16 cellular contexts compared by ENCODE assay signal in the genomic region with DNA sequence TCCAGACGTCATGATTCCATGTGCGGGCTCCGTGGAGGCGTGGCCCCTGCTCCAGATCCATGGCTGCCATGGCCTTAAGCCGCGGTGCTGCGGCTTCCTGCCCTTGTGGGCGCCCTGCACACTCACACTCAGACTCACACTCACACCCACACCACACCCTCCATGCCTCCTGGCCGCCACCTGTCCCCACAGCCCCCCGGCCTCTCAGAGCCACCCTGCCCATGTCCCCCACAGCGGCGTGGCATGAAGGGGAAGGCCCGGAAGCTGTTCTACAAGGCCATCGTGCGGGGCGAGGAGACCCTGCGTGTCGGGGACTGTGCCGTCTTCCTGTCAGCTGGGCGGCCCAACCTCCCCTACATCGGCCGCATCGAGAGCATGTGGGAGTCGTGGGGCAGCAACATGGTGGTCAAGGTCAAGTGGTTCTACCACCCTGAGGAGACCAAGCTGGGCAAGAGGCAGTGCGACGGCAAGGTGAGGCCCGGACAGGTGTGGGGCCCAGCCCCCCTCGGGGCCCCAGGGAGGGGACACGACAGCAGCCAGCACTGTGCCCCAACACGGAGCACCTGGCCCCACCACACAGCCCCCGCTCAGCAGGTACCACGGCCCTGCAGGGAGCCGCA. TPM values are rescaled to one million over a fixed set of nuclear protein-coding genes. Genes with fewer than 3 reads are reported as not detected.
DNase-seq lines count a peak whose midpoint lies in the region; FAIRE-seq and TF ChIP-seq lines count a peak whose summit lies in the region.
"Had no signal": no experiment of that assay in that cellular context is flagged by ENCODE, and none has a peak within 500 bp of the region (broad histone marks: within the 10 kb centered on the region; RNA-seq: fewer than 3 reads in every experiment).

No MANE protein-coding gene starts in this region.

- H3K27me3 ChIP-seq in BLaER1: no peaks in the 10 kb centered on the region
- no peaks in the 10 kb centered on the region for H3K27me3 ChIP-seq in neuronal stem cell (ENCODE audit: control insufficient read depth in 3 of 3, insufficient read depth in 3 of 3, low read depth in 1 of 3, low read length in 3 of 3)
- H3K27me3 ChIP-seq: BE2C had no signal

- H2BK15ac ChIP-seq in neuronal stem cell (ENCODE audit: low read length): no peak overlapping the region

- H3K14ac ChIP-seq in neuronal stem cell (ENCODE audit: low read length): no peak overlapping the region

- peak overlapping the region; percentile 19 for H3K18ac ChIP-seq in neuronal stem cell (ENCODE audit: low read length)

- DNase-seq in NB4 (ENCODE audit: low read depth): peak; percentile 69
- DNase-seq in neuronal stem cell (ENCODE audit: low spot score): no peak
- no peak for DNase-seq in urothelium cell line (ENCODE audit: low spot score)
- no peak for DNase-seq in NCI-H1694 (lab: John Stamatoyannopoulos, UW)
- DNase-seq in GM03348 (ENCODE audit: low spot score): no peak
- DNase-seq in AG08396 (ENCODE audit: low spot score): no peak
- DNase-seq: BE2C, Calu3, COR-L47, DMS53, DMS79 treated with DMSO at 0.1 percent for 48 hours, GF-D8, GOT3, HCEC 1CT had no signal

- H3K9ac ChIP-seq in BLaER1 (no peak overlapping the region), neuronal stem cell (ENCODE audit: low read depth, low read length, poor library complexity) (peak overlapping the region; percentile 4)

- no peak overlapping the region for H3K23ac ChIP-seq in neuronal stem cell (ENCODE audit: low read depth, low read length, poor library complexity)

- H2AK5ac ChIP-seq in neuronal stem cell (ENCODE audit: low read depth, low read length): no peak overlapping the region

- peak overlapping the region; percentile 73 for H2BK12ac ChIP-seq in neuronal stem cell (ENCODE audit: low read length)

- peak; percentile 24 for TF ChIP-seq POLR2A in NB4 (IDR thresholded peaks at IDR 0.05; ENCODE audit: extremely low read depth, insufficient read length)

- no peak overlapping the region for H2AFZ ChIP-seq in neuronal stem cell (ENCODE audit: low read length)

- peaks cover 96% of the 10 kb centered on the region for H3K36me3 ChIP-seq in BLaER1
- peaks cover 15 to 67% of the 10 kb centered on the region in 2 donors for H3K36me3 ChIP-seq in neuronal stem cell (replicated peaks in 1 of 2; ENCODE audit: control insufficient read depth in 2 of 2, insufficient read depth in 2 of 2, low read length in 2 of 2)
- H3K36me3 ChIP-seq: BE2C had no signal

- peaks cover 3% of the 10 kb centered on the region for H3K79me1 ChIP-seq in neuronal stem cell (ENCODE audit: low read depth, low read length)

- no peak overlapping the region for H2BK5ac ChIP-seq in neuronal stem cell (ENCODE audit: low read length)

- no peak overlapping the region for H4K91ac ChIP-seq in neuronal stem cell (ENCODE audit: low read depth, low read length, poor library complexity)

- H3K4me1 ChIP-seq in BLaER1: peaks cover 95% of the 10 kb centered on the region
- H3K4me1 ChIP-seq in neuronal stem cell (ENCODE audit: control insufficient read depth in 2 of 2, insufficient read depth in 1 of 2, low read depth in 1 of 2, low read length in 2 of 2): peaks cover 0 to 3% of the 10 kb centered on the region in 2 donors

- WGBS in neuronal stem cell (ENCODE audit: extremely low coverage in 2 of 2, insufficient read length in 2 of 2, insufficient replicate concordance in 1 of 2), 2 donors: no CpG with 5 or more reads among the region's 33 CpGs

- peak; percentile 50 for FAIRE-seq in urothelium cell line (lab: Jason Lieb, UNC)
- FAIRE-seq: GM12892 had no signal

- H3K4me3 ChIP-seq in BLaER1 (no peak overlapping the region), NB4 (ENCODE audit: low read depth, low read length) (peak overlapping the region; percentile 81), neuronal stem cell (ENCODE audit: low read length in 2 of 2) (no peak overlapping the region)

- H3K9me3 ChIP-seq in BLaER1: no peaks in the 10 kb centered on the region
- H3K9me3 ChIP-seq in neuronal stem cell (replicated peaks in 1 of 2; ENCODE audit: control insufficient read depth in 2 of 2, insufficient read depth in 1 of 2, low read depth in 1 of 2, low read length in 2 of 2): no peaks in the 10 kb centered on the region
- H3K9me3 ChIP-seq: BE2C had no signal

- no peak overlapping the region for H3K27ac ChIP-seq in BLaER1
- H3K27ac ChIP-seq in neuronal stem cell (replicated peaks; ENCODE audit: low read length): no peak overlapping the region

- H3K4ac ChIP-seq in neuronal stem cell (ENCODE audit: low read length): no peak overlapping the region

- H4K20me1 ChIP-seq in BLaER1: peaks cover 96% of the 10 kb centered on the region

- H4K8ac ChIP-seq in neuronal stem cell (ENCODE audit: low read depth, low read length): peak overlapping the region; percentile 65

- no peak overlapping the region for H2BK120ac ChIP-seq in neuronal stem cell (ENCODE audit: low read depth, low read length)

- peak overlapping the region; percentile 14; the same call in 1 of the 2 replicates for H3K4me2 ChIP-seq in BLaER1
- no peak overlapping the region for H3K4me2 ChIP-seq in neuronal stem cell (ENCODE audit: insufficient read depth, low read length, poor library complexity, severe bottlenecking)

- TF ChIP-seq CTCF in NB4 (IDR thresholded peaks at IDR 0.05; ENCODE audit: low read depth, low read length): no peak

RNA-seq across cellular contexts. Expression of a gene that starts 50.0 kb away (rescaled TPM):
- 5,937 TPM for polyA plus RNA-seq in neuronal stem cell (2013, experiment 1 of 2)
- 5,622 TPM for polyA plus RNA-seq in neuronal stem cell (2013, experiment 2 of 2)
